In the genomic region with DNA sequence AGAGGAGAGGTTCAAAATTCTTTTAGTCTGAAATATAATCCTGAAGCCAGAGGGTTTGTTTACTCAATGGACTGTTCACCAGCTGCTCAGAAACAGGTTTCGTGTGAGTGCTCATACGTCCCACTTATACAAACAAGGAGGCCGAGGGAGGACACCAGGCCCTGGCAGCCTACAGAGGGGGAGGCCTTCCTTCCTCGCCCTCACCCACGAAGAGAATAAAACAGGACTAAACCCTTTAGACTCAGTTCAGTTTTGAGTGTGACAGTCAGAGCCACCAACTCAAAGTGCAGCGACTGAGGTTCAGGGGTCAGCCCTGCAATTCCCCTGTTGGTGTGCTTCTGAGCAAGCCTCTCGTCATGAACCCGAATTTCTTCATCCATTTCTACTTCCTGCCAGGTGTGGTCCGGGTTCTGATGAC, we compare ENCODE assay signal across 9 cellular contexts. TPM values are rescaled to one million over a fixed set of nuclear protein-coding genes. Genes with fewer than 3 reads are reported as not detected.
DNase-seq lines count a peak whose midpoint lies in the region; ATAC-seq and TF ChIP-seq lines count a peak whose summit lies in the region.
"Had no signal": no experiment of that assay in that cellular context is flagged by ENCODE, and none has a peak within 500 bp of the region (broad histone marks: within the 10 kb centered on the region; RNA-seq: fewer than 3 reads in every experiment).

No MANE protein-coding gene starts in this region.

- POLR2A ChIA-PET in Caco-2 (lab: Charles Lee) = no interaction called here

- H3K9me3 Mint-ChIP-seq in Caco-2 (ENCODE audit: unreplicated experiment) = peaks cover 9% of the 10 kb centered on the region
- peaks cover 7% of the 10 kb centered on the region for H3K9me3 Mint-ChIP-seq in activated T-helper 17 cell treated with anti-CD3 and anti-CD28 coated beads, Interleukin-2, amount 50 U/mL, for 72 hours

- peak overlapping the region; percentile 37 for H3K4me3 Mint-ChIP-seq in Caco-2 (ENCODE audit: unreplicated experiment)
- no peak overlapping the region for H3K4me3 Mint-ChIP-seq in activated T-helper 17 cell treated with anti-CD3 and anti-CD28 coated beads, Interleukin-2, amount 50 U/mL, for 72 hours

- H3K9me3 ChIP-seq in Caco-2 = no peaks in the 10 kb centered on the region
- no peaks in the 10 kb centered on the region for H3K9me3 ChIP-seq in mucosa of stomach (ENCODE audit: control insufficient read depth, low read length)

- CTCF ChIA-PET in Caco-2 (lab: Charles Lee) = interaction anchor here (1.1 kb wide), 1 partner anchor 16 kb away, joined by 4 read pairs; no protein-coding TSS in a partner anchor

- TF ChIP-seq CTCF in Caco-2 (IDR thresholded peaks at IDR 0.05; ENCODE audit: insufficient read depth in 1 of 2, low read depth in 1 of 2, low read length in 1 of 2, severe bottlenecking in 1 of 2, unreplicated experiment in 1 of 2) (no peak), omental fat pad (IDR thresholded peaks at IDR 0.05) (no peak)

- H3K27ac Mint-ChIP-seq in Caco-2 (ENCODE audit: unreplicated experiment) = peak overlapping the region; percentile 86
- H3K27ac Mint-ChIP-seq in activated T-helper 17 cell treated with anti-CD3 and anti-CD28 coated beads, Interleukin-2, amount 50 U/mL, for 72 hours = no peak overlapping the region

- H3K27me3 Mint-ChIP-seq in Caco-2 (ENCODE audit: insufficient read depth, unreplicated experiment) = no peaks in the 10 kb centered on the region
- H3K27me3 Mint-ChIP-seq in activated T-helper 17 cell treated with anti-CD3 and anti-CD28 coated beads, Interleukin-2, amount 50 U/mL, for 72 hours = peaks cover 3% of the 10 kb centered on the region

- H3K27me3 ChIP-seq in Caco-2 (replicated peaks; ENCODE audit: control insufficient read depth, insufficient read depth, low read length) (no peaks in the 10 kb centered on the region), mucosa of stomach (ENCODE audit: control insufficient read depth, insufficient read depth, low read length) (no peaks in the 10 kb centered on the region)

- H3K4me1 Mint-ChIP-seq in Caco-2 (ENCODE audit: low read depth, unreplicated experiment) = peaks cover 40% of the 10 kb centered on the region
- H3K4me1 Mint-ChIP-seq in activated T-helper 17 cell treated with anti-CD3 and anti-CD28 coated beads, Interleukin-2, amount 50 U/mL, for 72 hours = no peaks in the 10 kb centered on the region

- H3K36me3 ChIP-seq in Caco-2 (ENCODE audit: control insufficient read depth, insufficient read depth, low read length) (peaks cover 1% of the 10 kb centered on the region; the same call in 1 of the 2 replicates), mucosa of stomach (ENCODE audit: control insufficient read depth, insufficient read depth, low read length) (no peaks in the 10 kb centered on the region)

- H3K4me1 ChIP-seq in Caco-2 (peaks cover 33% of the 10 kb centered on the region), mucosa of stomach (ENCODE audit: control insufficient read depth, insufficient read depth, low read length) (peaks cover 65% of the 10 kb centered on the region)

- DNase-seq in Caco-2 (peak; percentile 56 to 66), NCI-H128 (lab: John Stamatoyannopoulos, UW; ENCODE audit: unreplicated experiment) (peak; percentile 44), AG08395 (ENCODE audit: low spot score) (no peak), omental fat pad (ENCODE audit: low spot score) (no peak)
- no peak for DNase-seq in stimulated activated CD4-positive, alpha-beta T cell treated with anti-CD3 and anti-CD28 coated beads, Interleukin-2, amount 100 ng/mL, for 48 hours
- DNase-seq: GF-D8 had no signal

- BruUV-seq in Caco-2 (replicated peaks; lab: Mats Ljungman, UMichigan) = no TSS peak

- peaks cover 30% of the 10 kb centered on the region for H3K36me3 Mint-ChIP-seq in Caco-2 (ENCODE audit: insufficient read depth, unreplicated experiment)
- no peaks in the 10 kb centered on the region for H3K36me3 Mint-ChIP-seq in activated T-helper 17 cell treated with anti-CD3 and anti-CD28 coated beads, Interleukin-2, amount 50 U/mL, for 72 hours (ENCODE audit: low read depth)

- H3K9ac ChIP-seq in mucosa of stomach (ENCODE audit: low read length) = peak overlapping the region; percentile 19

- H3K4me3 ChIP-seq in Caco-2 (ENCODE audit: low read depth, low read length) (no peak overlapping the region), mucosa of stomach (ENCODE audit: low read length) (no peak overlapping the region)

- intact Hi-C loops in Caco-2 (cut with micrococcal nuclease; ENCODE audit: unreplicated experiment) = loop anchor here (2.0 kb wide), 1 partner anchor 21 kb away; no protein-coding TSS in a partner anchor

- ATAC-seq in activated T-helper 17 cell treated with anti-CD3 and anti-CD28 coated beads, Interleukin-2, amount 50 U/mL, for 72 hours (replicated peaks) = peak; percentile 64
- no peak for ATAC-seq in HG03354 (IDR thresholded peaks at IDR 0.05; ENCODE audit: poor library complexity, severe bottlenecking, unreplicated experiment)
- ATAC-seq in omental fat pad (ENCODE audit: low FRiP score) = no peak

RNA-seq across cellular contexts. Expression of a gene that starts 17.3 kb away (rescaled TPM):
- total RNA-seq in Caco-2 (2022) (79.4 and 87.5 TPM in 2 replicates), omental fat pad (10 to 100 TPM in 2 of 4 donors, 1 to 10 TPM in 2; 3.1 to 17.0 (median 11.1) TPM)
- 1 to 10 TPM; 5.7 to 7.0 TPM for total RNA-seq in activated T-helper 17 cell treated with anti-CD3 and anti-CD28 coated beads, Interleukin-2, amount 50 U/mL, for 72 hours

Comparison
In these comparisons a context has a peak if more than half of its experiments do, and no peak if none do; other contexts are left out.
1. DNase-seq: peak in Caco-2 (2 of 2) and NCI-H128 (single experiment); none in AG08395 (single experiment), stimulated activated CD4-positive, alpha-beta T cell treated with anti-CD3 and anti-CD28 coated beads, Interleukin-2, amount 100 ng/mL, for 48 hours (0 of 2) and omental fat pad (single experiment).